1 cellular context compared by ENCODE assay signal in the genomic region with DNA sequence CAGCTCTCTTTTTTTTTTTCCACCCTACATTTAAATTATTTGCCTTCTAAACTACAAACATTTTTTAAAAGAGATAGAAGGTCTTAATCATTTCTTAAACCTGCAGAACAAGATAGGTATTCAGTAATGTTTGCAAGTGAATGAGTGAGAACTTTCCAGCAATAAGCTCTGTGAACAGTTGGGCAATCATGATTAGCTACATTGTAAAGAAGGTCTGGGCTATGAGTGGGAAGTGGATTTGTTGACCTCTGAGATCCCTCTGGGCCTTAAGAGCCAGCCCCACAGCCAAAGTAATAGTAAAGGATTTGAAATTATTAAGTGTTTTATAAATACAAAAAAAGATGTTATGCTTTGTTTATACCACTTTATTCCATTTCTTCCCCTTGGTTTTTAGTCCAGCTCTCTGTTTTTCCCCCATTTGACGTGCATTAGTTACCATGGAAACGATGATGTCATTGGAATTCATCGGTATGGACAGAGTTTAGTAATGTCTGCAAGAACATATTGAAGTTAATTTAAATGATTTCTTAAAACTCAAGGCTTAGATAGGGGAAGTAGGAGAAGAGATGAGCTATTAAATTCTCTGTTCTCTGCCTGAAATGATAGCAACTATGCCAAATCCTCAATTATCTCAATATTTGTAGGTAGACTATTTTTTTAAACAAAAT.
TF ChIP-seq lines count a peak whose summit lies in the region.

No MANE protein-coding gene starts in this region.

TF ChIP-seq in SK-N-SH, 30 proteins besides CTCF, POLR2A, EP300 and RAD21 (continued from another document):
- no peak for TF ChIP-seq FOXJ3 (CRISPR knock-in tag; IDR thresholded peaks at IDR 0.05)
